In genomic region chr4:32472918-32473317, GRCh38 we compare ENCODE assay signal across 15 cellular contexts.
"Had no signal": no experiment of that assay in that cellular context is flagged by ENCODE, and none has a peak within 500 bp of the region (broad histone marks: within the 10 kb centered on the region; RNA-seq: fewer than 3 reads in every experiment).

No MANE protein-coding gene starts in this region.

- H3K36me3 Mint-ChIP-seq: activated naive CD4-positive, alpha-beta T cell treated with anti-CD3 and anti-CD28 coated beads, Interleukin-2, amount 50 U/mL, for 72 hours; immature natural killer cell; stimulated activated naive B cell treated with anti-CD40 and anti-IgM and Interleukin-4, amounts not matched to agents 10 μg/mL and 1 μg/mL and 100 μg/mL, for 72 hours had no signal

- H3K4me1 Mint-ChIP-seq: immature natural killer cell; naive thymus-derived CD8-positive, alpha-beta T cell; stimulated activated naive B cell treated with anti-CD40 and anti-IgM and Interleukin-4, amounts not matched to agents 10 μg/mL and 1 μg/mL and 100 μg/mL, for 72 hours had no signal

- DNase-seq: activated CD4-positive, alpha-beta T cell treated with anti-CD3 and anti-CD28 coated beads, Interleukin-2, amount 50 U/mL, for 4 hours; activated gamma-delta T cell; adrenal gland; gastrocnemius medialis; heart left ventricle; immature natural killer cell; mesenchymal stem cell; naive thymus-derived CD8-positive, alpha-beta T cell; pancreas; stimulated activated naive B cell treated with anti-CD40 and anti-IgM and Interleukin-4, amounts not matched to agents 10 μg/mL and 1 μg/mL and 100 μg/mL, for 72 hours; upper lobe of left lung; WERI-Rb-1 had no signal

- H3K27ac Mint-ChIP-seq: activated naive CD4-positive, alpha-beta T cell treated with anti-CD3 and anti-CD28 coated beads, Interleukin-2, amount 50 U/mL, for 72 hours; immature natural killer cell; naive thymus-derived CD8-positive, alpha-beta T cell; T-helper 1 cell treated with Interleukin-12 subunit alpha and Interleukin-12 subunit beta and Interleukin-4 antibody, amounts not matched to agents 30 μg/mL and 1 μg/mL, for 36 hours had no signal

- ATAC-seq: activated naive CD4-positive, alpha-beta T cell treated with anti-CD3 and anti-CD28 coated beads, Interleukin-2, amount 50 U/mL, for 72 hours; gastrocnemius medialis; heart left ventricle; naive thymus-derived CD8-positive, alpha-beta T cell; pancreas; sciatic nerve; stimulated activated naive B cell treated with anti-CD40 and anti-IgM and Interleukin-4, amounts not matched to agents 10 μg/mL and 1 μg/mL and 100 μg/mL, for 72 hours had no signal

- H3K27me3 Mint-ChIP-seq: naive thymus-derived CD8-positive, alpha-beta T cell; stimulated activated naive B cell treated with anti-CD40 and anti-IgM and Interleukin-4, amounts not matched to agents 10 μg/mL and 1 μg/mL and 100 μg/mL, for 72 hours had no signal

- H3K4me3 Mint-ChIP-seq: immature natural killer cell; stimulated activated naive B cell treated with anti-CD40 and anti-IgM and Interleukin-4, amounts not matched to agents 10 μg/mL and 1 μg/mL and 100 μg/mL, for 72 hours; T-helper 1 cell treated with Interleukin-12 subunit alpha and Interleukin-12 subunit beta and Interleukin-4 antibody, amounts not matched to agents 30 μg/mL and 1 μg/mL, for 36 hours had no signal
